Comparison of ENCODE assay signal across 18 cellular contexts in the genomic region with DNA sequence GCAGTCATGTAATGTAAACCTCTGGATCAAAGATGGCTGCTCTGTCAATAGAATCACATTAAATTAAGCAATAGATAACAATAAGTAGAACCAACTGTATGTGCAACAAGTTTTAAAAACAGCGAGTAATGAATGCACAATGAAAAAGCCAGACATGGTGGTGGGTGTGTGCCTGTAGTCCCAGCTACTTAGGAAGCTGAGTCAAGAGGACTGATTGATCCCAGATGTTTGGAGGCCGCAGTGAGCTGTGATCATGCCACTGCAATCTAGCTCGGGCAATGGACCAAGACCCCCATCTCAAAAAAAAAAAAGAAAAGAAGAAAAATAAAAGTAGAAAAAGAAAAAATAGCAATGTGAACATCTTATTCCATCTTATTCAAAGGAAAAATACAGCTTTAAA.
"Had no signal": no experiment of that assay in that cellular context is flagged by ENCODE, and none has a peak within 500 bp of the region (broad histone marks: within the 10 kb centered on the region; RNA-seq: fewer than 3 reads in every experiment).

No MANE protein-coding gene starts in this region.

- H3K9me3 Mint-ChIP-seq: activated naive CD4-positive, alpha-beta T cell treated with anti-CD3 and anti-CD28 coated beads for 36 hours; mesothelial cell of epicardium; nephron progenitor cell had no signal

- H3K9me3 ChIP-seq: lower lobe of right lung, right atrium auricular region, upper lobe of right lung had no signal

- H3K27ac Mint-ChIP-seq: activated naive CD4-positive, alpha-beta T cell treated with anti-CD3 and anti-CD28 coated beads for 36 hours; activated naive CD8-positive, alpha-beta T cell treated with anti-CD3 and anti-CD28 coated beads, Interleukin-2, amount 50 U/mL, for 24 hours; activated T-helper 17 cell treated with anti-CD3 and anti-CD28 coated beads, Interleukin-2, amount 50 U/mL, for 72 hours; effector memory CD8-positive, alpha-beta T cell; mesothelial cell of epicardium; nephron progenitor cell; progenitor cell of endocrine pancreas; stimulated activated naive CD8-positive, alpha-beta T cell treated with anti-CD3 and anti-CD28 coated beads, Interleukin-15, Interleukin-2, amounts not matched to agents 100 ng/mL and 50 ng/mL, for 24 hours had no signal

- H3K4me3 ChIP-seq: lower lobe of right lung, right atrium auricular region, upper lobe of right lung had no signal

- H3K27me3 Mint-ChIP-seq: activated naive CD8-positive, alpha-beta T cell treated with anti-CD3 and anti-CD28 coated beads, Interleukin-2, amount 50 U/mL, for 24 hours; activated T-helper 17 cell treated with anti-CD3 and anti-CD28 coated beads, Interleukin-2, amount 50 U/mL, for 72 hours; effector memory CD8-positive, alpha-beta T cell; progenitor cell of endocrine pancreas; stimulated activated naive CD8-positive, alpha-beta T cell treated with anti-CD3 and anti-CD28 coated beads, Interleukin-15, Interleukin-2, amounts not matched to agents 100 ng/mL and 50 ng/mL, for 24 hours had no signal

- H3K27me3 ChIP-seq: right atrium auricular region, upper lobe of right lung had no signal

- H3K4me1 Mint-ChIP-seq: activated naive CD8-positive, alpha-beta T cell treated with anti-CD3 and anti-CD28 coated beads, Interleukin-2, amount 50 U/mL, for 24 hours; activated T-helper 17 cell treated with anti-CD3 and anti-CD28 coated beads, Interleukin-2, amount 50 U/mL, for 72 hours; mesothelial cell of epicardium; nephron progenitor cell had no signal

- DNase-seq: activated CD4-positive, alpha-beta T cell treated with anti-CD3 and anti-CD28 coated beads, Interleukin-2, amount 50 U/mL, for 48 hours; activated CD4-positive, CD25-positive, alpha-beta regulatory T cell treated with anti-CD3 and anti-CD28 coated beads, Interleukin-2, amount 50 U/mL, for 72 hours; activated naive CD4-positive, alpha-beta T cell treated with anti-CD3 and anti-CD28 coated beads for 36 hours; activated naive CD8-positive, alpha-beta T cell treated with anti-CD3 and anti-CD28 coated beads, Interleukin-2, amount 50 U/mL, for 24 hours; aorta; dermis blood vessel endothelial cell; effector memory CD8-positive, alpha-beta T cell; head of caudate nucleus; left colon; lower lobe of right lung; nephron progenitor cell; occipital lobe; upper lobe of right lung had no signal

- H3K36me3 Mint-ChIP-seq: mesothelial cell of epicardium had no signal

- H3K36me3 ChIP-seq: lower lobe of right lung, right atrium auricular region, upper lobe of right lung had no signal

- ATAC-seq: activated naive CD8-positive, alpha-beta T cell treated with anti-CD3 and anti-CD28 coated beads, Interleukin-2, amount 50 U/mL, for 24 hours; activated T-helper 17 cell treated with anti-CD3 and anti-CD28 coated beads, Interleukin-2, amount 50 U/mL, for 72 hours; effector memory CD8-positive, alpha-beta T cell; left colon; lower lobe of right lung; upper lobe of right lung had no signal

- H3K27ac ChIP-seq: lower lobe of right lung, right atrium auricular region, upper lobe of right lung had no signal

- H3K4me1 ChIP-seq: lower lobe of right lung, right atrium auricular region, upper lobe of right lung had no signal

- H3K4me3 Mint-ChIP-seq: activated naive CD4-positive, alpha-beta T cell treated with anti-CD3 and anti-CD28 coated beads for 36 hours; activated naive CD8-positive, alpha-beta T cell treated with anti-CD3 and anti-CD28 coated beads, Interleukin-2, amount 50 U/mL, for 24 hours; activated T-helper 17 cell treated with anti-CD3 and anti-CD28 coated beads, Interleukin-2, amount 50 U/mL, for 72 hours; effector memory CD8-positive, alpha-beta T cell; mesothelial cell of epicardium; nephron progenitor cell; stimulated activated naive CD8-positive, alpha-beta T cell treated with anti-CD3 and anti-CD28 coated beads, Interleukin-15, Interleukin-2, amounts not matched to agents 100 ng/mL and 50 ng/mL, for 24 hours had no signal
